In genomic region chr4:76213415-76214268, GRCh38 we compare ENCODE assay signal across 8 cellular contexts. TPM values are rescaled to one million over a fixed set of nuclear protein-coding genes. Genes with fewer than 3 reads are reported as not detected.
DNase-seq lines count a peak whose midpoint lies in the region; ATAC-seq and TF ChIP-seq lines count a peak whose summit lies in the region.

A gene with protein sequence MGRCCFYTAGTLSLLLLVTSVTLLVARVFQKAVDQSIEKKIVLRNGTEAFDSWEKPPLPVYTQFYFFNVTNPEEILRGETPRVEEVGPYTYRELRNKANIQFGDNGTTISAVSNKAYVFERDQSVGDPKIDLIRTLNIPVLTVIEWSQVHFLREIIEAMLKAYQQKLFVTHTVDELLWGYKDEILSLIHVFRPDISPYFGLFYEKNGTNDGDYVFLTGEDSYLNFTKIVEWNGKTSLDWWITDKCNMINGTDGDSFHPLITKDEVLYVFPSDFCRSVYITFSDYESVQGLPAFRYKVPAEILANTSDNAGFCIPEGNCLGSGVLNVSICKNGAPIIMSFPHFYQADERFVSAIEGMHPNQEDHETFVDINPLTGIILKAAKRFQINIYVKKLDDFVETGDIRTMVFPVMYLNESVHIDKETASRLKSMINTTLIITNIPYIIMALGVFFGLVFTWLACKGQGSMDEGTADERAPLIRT (minus strand): TSS chr4:76213824. CDS start chr4:76213543, 281 bp downstream.

- H3F3A ChIP-seq in GM23248 (ENCODE audit: insufficient read depth), result peaks cover 31% of the 10 kb centered on the region

- intact Hi-C loops in tibial artery (cut with DNase I; ENCODE audit: low total_unique reads), result loop anchor here (2.0 kb wide), 2 partner anchors 67 to 93 kb away; partner anchors contain the start of gene STBD1

- peak within 1 kb of the TSS; percentile 74 to 82 for H3K27ac Mint-ChIP-seq in activated naive CD4-positive, alpha-beta T cell treated with anti-CD3 and anti-CD28 coated beads, Interleukin-2, amount 50 U/mL, for 72 hours
- peak within 1 kb of the TSS; percentile 98 for H3K27ac Mint-ChIP-seq in osteocyte (ENCODE audit: unreplicated experiment)

- peak within 1 kb of the TSS; percentile 96 for H2AFZ ChIP-seq in GM23248

- H3K9ac ChIP-seq in GM23248, result peak within 1 kb of the TSS; percentile 93

- 0 to 2% methylated on average over 49 to 78 of the region's 99 CpGs for WGBS in GM23248 (ENCODE audit: low coverage in 1 of 2, low lambda C conversion rate in 2 of 2, missing lambda C conversion rate in 2 of 2), 2 experiments

- H4K20me1 ChIP-seq in GM23248 (ENCODE audit: insufficient read depth), result no peaks in the 10 kb centered on the region

- H3K4me2 ChIP-seq in GM23248 (ENCODE audit: unreplicated experiment), result peak within 1 kb of the TSS; percentile 97

- in situ Hi-C loops in G401 (cut with HindIII; ENCODE audit: low sequenced_read_pairs), result no loop called here
- in situ Hi-C loops in GM23248 (cut with MboI), result no loop called here

- H3K4me1 ChIP-seq in GM23248 (ENCODE audit: insufficient read depth), result peaks cover 42% of the 10 kb centered on the region
- peaks cover 0 to 58% (median 48%) of the 10 kb centered on the region in 4 donors for H3K4me1 ChIP-seq in tibial artery

- H3K4me3 ChIP-seq in GM23248 (peak within 1 kb of the TSS; percentile 86), tibial artery (peak within 1 kb of the TSS; percentile 88 to 89)

- TF ChIP-seq CTCF in osteocyte (IDR thresholded peaks at IDR 0.05) (no peak), tibial artery (IDR thresholded peaks at IDR 0.05) (peak in 1 of 2 experiments; percentile 31)

- peak; percentile 82 for DNase-seq in G401 (ENCODE audit: low spot score)
- DNase-seq in GM23248, result peak; percentile 96
- DNase-seq in LHCN-M2 (ENCODE audit: low read depth), result peak; percentile 81
- DNase-seq in SK-N-DZ (ENCODE audit: low spot score), result peak; percentile 68
- peak; percentile 56 to 89 for DNase-seq in activated naive CD4-positive, alpha-beta T cell treated with anti-CD3 and anti-CD28 coated beads, Interleukin-2, amount 50 U/mL, for 72 hours (ENCODE audit: low spot score in 2 of 2)
- peak; percentile 83 for DNase-seq in glomerular visceral epithelial cell (ENCODE audit: extremely low spot score)
- peak; percentile 95 for DNase-seq in osteocyte (ENCODE audit: extremely low spot score, unreplicated experiment)
- peak; percentile 84 to 94 for DNase-seq in tibial artery

- H3K27me3 ChIP-seq in GM23248 (replicated peaks; ENCODE audit: insufficient read depth) (no peaks in the 10 kb centered on the region), tibial artery (no peaks in the 10 kb centered on the region)

- H3K9me3 Mint-ChIP-seq in activated naive CD4-positive, alpha-beta T cell treated with anti-CD3 and anti-CD28 coated beads, Interleukin-2, amount 50 U/mL, for 72 hours, result no peaks in the 10 kb centered on the region
- no peaks in the 10 kb centered on the region for H3K9me3 Mint-ChIP-seq in osteocyte (ENCODE audit: unreplicated experiment)

- H3K36me3 Mint-ChIP-seq in activated naive CD4-positive, alpha-beta T cell treated with anti-CD3 and anti-CD28 coated beads, Interleukin-2, amount 50 U/mL, for 72 hours, result peaks cover 0 to 4% of the 10 kb centered on the region in 2 donors
- no peaks in the 10 kb centered on the region for H3K36me3 Mint-ChIP-seq in osteocyte (ENCODE audit: unreplicated experiment)

- H3K36me3 ChIP-seq in GM23248 (ENCODE audit: low read depth), result no peaks in the 10 kb centered on the region
- no peaks in the 10 kb centered on the region for H3K36me3 ChIP-seq in tibial artery

- H3K4me1 Mint-ChIP-seq in osteocyte (ENCODE audit: unreplicated experiment), result peaks cover 44% of the 10 kb centered on the region

- peak within 1 kb of the TSS; percentile 97 for H3K4me3 Mint-ChIP-seq in osteocyte (ENCODE audit: unreplicated experiment)

- H3K27me3 Mint-ChIP-seq in osteocyte (ENCODE audit: unreplicated experiment), result no peaks in the 10 kb centered on the region

- peak; percentile 80 to 86 for ATAC-seq in activated naive CD4-positive, alpha-beta T cell treated with anti-CD3 and anti-CD28 coated beads, Interleukin-2, amount 50 U/mL, for 72 hours

- H3K27ac ChIP-seq in GM23248, result peak within 1 kb of the TSS; percentile 94
- peak within 1 kb of the TSS; percentile 98 to 99 for H3K27ac ChIP-seq in tibial artery

- H3K9me2 ChIP-seq in GM23248 (ENCODE audit: insufficient read depth), result no peaks in the 10 kb centered on the region

- H3K79me2 ChIP-seq in GM23248 (ENCODE audit: insufficient read depth), result peaks cover 47% of the 10 kb centered on the region

- H3K9me3 ChIP-seq in GM23248 (ENCODE audit: low read depth), result no peaks in the 10 kb centered on the region
- no peaks in the 10 kb centered on the region for H3K9me3 ChIP-seq in tibial artery

RNA-seq across cellular contexts. Expression of the gene that starts here (rescaled TPM):
- total RNA-seq in G401 (2014; rRNA removed; shearing (Covaris generic)), result 39.9 and 61.3 TPM in 2 replicates
- total RNA-seq in GM23248 (2014; rRNA removed; shearing (Covaris generic)), result 122 and 158 TPM in 2 replicates
- polyA plus RNA-seq in GM23248 (2016; fragmentation: Nextera tagmentation; extraction: Ambion mirVana), result 173 and 175 TPM in 2 replicates
- total RNA-seq in LHCN-M2 (2014; rRNA removed), result 156 and 163 TPM in 2 replicates
- 79.5 TPM for polyA plus RNA-seq in LHCN-M2 (2012)
- polyA plus RNA-seq in SK-N-DZ (2014; cell fraction: cytosol; rRNA removed), result 91.5 and 92.6 TPM in 2 replicates
- polyA plus RNA-seq in SK-N-DZ (2014; cell fraction: nucleus; rRNA removed), result 42.6 and 47.0 TPM in 2 replicates
- total RNA-seq in activated naive CD4-positive, alpha-beta T cell treated with anti-CD3 and anti-CD28 coated beads, Interleukin-2, amount 50 U/mL, for 72 hours, result 1 to 10 TPM; 2.3 to 6.5 TPM
- total RNA-seq in osteocyte, result 179 and 187 TPM in 2 replicates

Comparison
In these comparisons a context has a peak if more than half of its experiments do, and no peak if none do; other contexts are left out.
1. Peak in every context shown above with its lines: DNase-seq, ATAC-seq, H3K4me3 ChIP-seq and H3K27ac ChIP-seq.